28 cellular contexts compared by ENCODE assay signal in the genomic region with DNA sequence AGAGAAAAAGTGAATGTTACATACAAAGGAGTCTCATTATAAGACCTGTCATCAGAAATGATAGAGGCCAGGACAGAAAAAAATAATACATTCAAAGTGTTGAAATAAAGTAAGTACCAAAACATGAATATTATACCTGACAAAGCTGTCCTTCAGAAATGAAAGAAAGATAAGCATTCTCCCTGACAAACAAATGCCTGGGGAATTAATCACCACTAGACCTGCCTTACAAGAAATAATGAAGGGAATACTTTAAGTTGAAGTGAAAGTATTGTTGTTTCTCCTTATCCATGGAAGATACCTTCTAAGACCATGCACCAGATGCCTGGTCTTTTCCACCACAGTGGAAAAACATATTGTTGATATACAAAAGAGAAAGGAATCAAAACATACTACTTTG.
"Had no signal": no experiment of that assay in that cellular context is flagged by ENCODE, and none has a peak within 500 bp of the region (broad histone marks: within the 10 kb centered on the region; RNA-seq: fewer than 3 reads in every experiment).

No MANE protein-coding gene starts in this region.

- H3K9ac ChIP-seq: KMS-11, SK-N-SH had no signal

- H3K9me2 ChIP-seq: SK-N-SH had no signal

- ATAC-seq: Panc1 had no signal

- H3K9me3 ChIP-seq: SJSA1, SK-N-SH had no signal

- H3K27me3 ChIP-seq: SJSA1 had no signal

- H3K4me3 ChIP-seq: SJSA1 had no signal

- H3K4me1 ChIP-seq: SJSA1 had no signal

- H3K27ac ChIP-seq: KMS-11, SJSA1 had no signal

- DNase-seq: Karpas-422, MM.1S, MV-4-11, NCI-H1092, NCI-H1105, NCI-H1417 treated with DMSO at 0.1 percent for 48 hours, NCI-H1436 treated with DMSO at 0.1 percent for 48 hours, NCI-H1694 treated with DMSO at 0.1 percent for 48 hours, NCI-H187 treated with DMSO at 0.1 percent for 48 hours, NCI-H2029, NCI-H2081, NCI-H2171 treated with DMSO at 0.1 percent for 48 hours, NCI-H2227 treated with DMSO at 0.1 percent for 48 hours, NCI-H446 treated with DMSO at 0.1 percent for 48 hours, NCI-H510A, NCI-H524, NCI-H526, NCI-H69, NCI-H748 treated with DMSO at 0.1 percent for 48 hours, NCI-H82, Right ventricle myocardium superior, SHP77 treated with DMSO at 0.1 percent for 48 hours, SK-N-SH, SW 1271, T-helper 1 cell had no signal

- H3K36me3 ChIP-seq: SJSA1 had no signal

- H3K4me2 ChIP-seq: KMS-11, SK-N-SH had no signal
